In genomic region chr7:4895766-4896165, GRCh38 we compare ENCODE assay signal across 9 cellular contexts.
"Had no signal": no experiment of that assay in that cellular context is flagged by ENCODE, and none has a peak within 500 bp of the region (broad histone marks: within the 10 kb centered on the region; RNA-seq: fewer than 3 reads in every experiment).

No MANE protein-coding gene starts in this region.

- DNase-seq: H9, HCEC 1CT, IMR-90, KG1 had no signal

- FAIRE-seq: H1, H54, HTR-8/SVneo, K562 had no signal

- H3K4me2 ChIP-seq: GM23338 had no signal

- ATAC-seq: GM23338, K562 had no signal

- H3K4me3 ChIP-seq: GM23338, K562 had no signal
